Comparison of ENCODE assay signal across 20 cellular contexts in genomic region chr6:118017301-118017854, GRCh38.
"Had no signal": no experiment of that assay in that cellular context is flagged by ENCODE, and none has a peak within 500 bp of the region (broad histone marks: within the 10 kb centered on the region; RNA-seq: fewer than 3 reads in every experiment).

No MANE protein-coding gene starts in this region.

- ATAC-seq: activated naive CD8-positive, alpha-beta T cell treated with anti-CD3 and anti-CD28 coated beads, Interleukin-2, amount 50 U/mL, for 24 hours; upper lobe of right lung had no signal

- H3K9me3 ChIP-seq: upper lobe of right lung had no signal

- H3K4me3 ChIP-seq: coronary artery, lung, upper lobe of right lung had no signal

- H3K27me3 ChIP-seq: upper lobe of right lung had no signal

- DNase-seq: activated CD4-positive, alpha-beta T cell treated with anti-CD3 and anti-CD28 coated beads, Interleukin-2, amount 50 U/mL, for 1 hour; activated CD4-positive, CD25-positive, alpha-beta regulatory T cell treated with anti-CD3 and anti-CD28 coated beads, Interleukin-2, amount 50 U/mL, for 72 hours; activated CD8-positive, alpha-beta memory T cell treated with anti-CD3 and anti-CD28 coated beads for 24 hours; activated CD8-positive, alpha-beta memory T cell treated with anti-CD3 and anti-CD28 coated beads, Interleukin-2, amount 50 U/mL, for 48 hours; activated effector memory CD4-positive, alpha-beta T cell treated with Interleukin-2 at 50 U/mL for 16 hours; activated naive CD4-positive, alpha-beta T cell treated with anti-CD3 and anti-CD28 coated beads, Interleukin-2, amount 10 ng/mL, durations not matched to agents 7 days and 5 days; activated naive CD8-positive, alpha-beta T cell treated with anti-CD3 and anti-CD28 coated beads, Interleukin-2, amount 50 U/mL, for 24 hours; activated T-cell treated with anti-CD3 and anti-CD28 coated beads, Interleukin-2, amount 50 U/mL, for 48 hours; anterior cingulate cortex; foreskin melanocyte; glutamatergic neuron; hypothalamus; nucleus accumbens; posterior cingulate gyrus; retina; stimulated activated naive CD4-positive, alpha-beta T cell; upper lobe of right lung had no signal

- H3K4me1 ChIP-seq: upper lobe of right lung had no signal

- H3K27ac ChIP-seq: coronary artery, upper lobe of right lung, VCaP had no signal

- H3K36me3 ChIP-seq: upper lobe of right lung had no signal
